ENCODE assay signal across 12 cellular contexts in the genomic region with DNA sequence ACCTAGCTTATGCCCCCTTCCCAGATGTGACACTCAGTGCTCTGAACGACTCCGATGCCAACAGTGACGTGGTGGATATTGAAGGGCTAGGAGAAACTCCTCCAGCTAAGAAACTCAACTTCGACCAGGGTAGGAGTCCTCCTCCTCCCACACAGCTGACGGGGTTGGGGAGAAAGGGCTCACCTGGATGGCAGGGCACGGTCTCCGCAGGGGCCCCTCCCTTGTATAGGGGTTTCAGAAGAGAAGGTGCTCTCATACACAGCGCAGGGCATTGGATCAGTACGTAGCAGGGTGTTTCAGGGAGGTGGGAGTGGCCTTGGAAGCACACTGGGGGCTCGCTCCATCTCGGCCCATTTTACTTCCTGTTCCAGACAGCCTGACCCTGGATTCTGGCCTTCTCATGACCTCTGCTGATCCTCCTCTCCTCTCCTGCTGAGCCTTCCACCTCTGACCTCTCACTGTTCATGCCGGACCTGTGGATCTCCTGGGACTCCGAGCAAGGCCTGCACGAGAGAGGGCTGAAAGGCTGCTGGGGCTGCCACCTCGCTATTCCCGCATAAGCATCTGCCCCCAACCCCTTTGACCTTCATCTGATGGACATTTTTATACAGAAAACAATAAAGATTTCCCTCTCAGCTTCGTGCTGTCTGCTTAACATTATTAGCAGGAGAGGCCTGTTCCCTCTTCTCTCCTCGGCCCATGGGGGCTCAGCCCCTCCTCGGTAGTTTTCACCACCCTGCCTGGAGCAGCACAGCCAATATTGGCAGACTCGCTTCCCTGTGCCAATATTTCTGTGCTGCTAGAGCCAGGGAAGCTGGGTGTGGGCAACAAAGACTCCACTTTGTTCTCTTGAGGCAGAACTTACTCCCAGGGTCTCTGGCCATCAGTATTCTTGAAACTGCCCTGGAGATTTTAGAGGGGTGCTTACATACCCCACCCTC. TPM values are rescaled to one million over a fixed set of nuclear protein-coding genes. Genes with fewer than 3 reads are reported as not detected.
DNase-seq lines count a peak whose midpoint lies in the region; ATAC-seq and TF ChIP-seq lines count a peak whose summit lies in the region.
"Had no signal": no experiment of that assay in that cellular context is flagged by ENCODE, and none has a peak within 500 bp of the region (broad histone marks: within the 10 kb centered on the region; RNA-seq: fewer than 3 reads in every experiment).

No MANE protein-coding gene starts in this region.

- H4K20me1 ChIP-seq in BLaER1: no peaks in the 10 kb centered on the region

- H3K9me3 ChIP-seq in BLaER1 (no peaks in the 10 kb centered on the region), Panc1 (ENCODE audit: control insufficient read depth, insufficient read depth, low read depth, low read length) (no peaks in the 10 kb centered on the region), parathyroid adenoma (ENCODE audit: control insufficient read depth, low read length) (no peaks in the 10 kb centered on the region)
- H3K9me3 ChIP-seq: SJSA1 had no signal

- H2AFZ ChIP-seq in parathyroid adenoma: no peak overlapping the region

- intact Hi-C loops in Panc1 (cut with micrococcal nuclease; ENCODE audit: unreplicated experiment) (no loop called here), dorsolateral prefrontal cortex (cut with DNase I) (no loop called here)

- H3K27ac ChIP-seq in BLaER1 (peak overlapping the region; percentile 65), Panc1 (ENCODE audit: low read length) (peak overlapping the region; percentile 23; the same call in 1 of the 2 replicates), dorsolateral prefrontal cortex (peak overlapping the region in 56 of 59 donors; percentile 7 to 100 (median 84)), parathyroid adenoma (peak overlapping the region; percentile 60)
- H3K27ac ChIP-seq: SJSA1 had no signal

- in situ Hi-C loops in Panc1 (cut with HindIII; ENCODE audit: low pct_unique_long_range_greater_than_20kb, low sequenced_read_pairs): no loop called here

- H3K4me2 ChIP-seq in BLaER1: peak overlapping the region; percentile 92
- H3K4me2 ChIP-seq in parathyroid adenoma (ENCODE audit: low read length): peak overlapping the region; percentile 98

- no peak for DNase-seq in Panc1 (ENCODE audit: low read depth, low spot score)
- no peak for DNase-seq in dorsolateral prefrontal cortex
- no peak for DNase-seq in NCI-H2227 treated with DMSO at 0.1 percent for 48 hours (lab: John Stamatoyannopoulos, UW)
- no peak for DNase-seq in RKO (ENCODE audit: low spot score)
- no peak for DNase-seq in kidney glomerular epithelial cell (lab: John Stamatoyannopoulos, UW)
- DNase-seq: Calu3, cortex of kidney had no signal

- CTCF ChIA-PET in Panc1 (lab: Charles Lee): no interaction called here

- POLR2A ChIA-PET in Panc1 (lab: Charles Lee): no interaction called here

- H3K4me3 ChIP-seq in BLaER1 (no peak overlapping the region), Panc1 (ENCODE audit: low read depth in 2 of 2, low read length in 2 of 2) (no peak overlapping the region), dorsolateral prefrontal cortex (peak overlapping the region in 15 of 59 donors; percentile 8 to 76 (median 66)), parathyroid adenoma (ENCODE audit: low read depth, low read length) (no peak overlapping the region)
- H3K4me3 ChIP-seq: SJSA1 had no signal

- H3K9ac ChIP-seq in BLaER1 (peak overlapping the region; percentile 15; the same call in 1 of the 2 replicates), parathyroid adenoma (no peak overlapping the region)

- ATAC-seq in Panc1: no peak
- ATAC-seq in activated CD4-positive, CD25-positive, alpha-beta regulatory T cell treated with anti-CD3 and anti-CD28 coated beads, Interleukin-2, amount 50 U/mL, for 24 hours: no peak

- no TSS peak for BruUV-seq in Panc1 (replicated peaks; lab: Mats Ljungman, UMichigan)

- H3K27me3 ChIP-seq in BLaER1 (peaks cover 11% of the 10 kb centered on the region), Panc1 (ENCODE audit: control insufficient read depth, insufficient read depth, low read length) (no peaks in the 10 kb centered on the region), dorsolateral prefrontal cortex (peaks cover 0 to 7% (median 1%) of the 10 kb centered on the region in 45 donors), parathyroid adenoma (ENCODE audit: control insufficient read depth, insufficient read depth, low read length) (no peaks in the 10 kb centered on the region)
- H3K27me3 ChIP-seq: SJSA1 had no signal

- TF ChIP-seq CTCF in Panc1 (IDR thresholded peaks at IDR 0.05): no peak
- TF ChIP-seq CTCF in dorsolateral prefrontal cortex (IDR thresholded peaks at IDR 0.05 in 54 of 56, conservative IDR thresholded peaks at IDR 0.05 in 2 of 56; ENCODE audit: low read depth in 1 of 56, partially characterized antibody in 56 of 56): no peak
- TF ChIP-seq CTCF in parathyroid adenoma (IDR thresholded peaks at IDR 0.05): no peak

- H3K36me3 ChIP-seq in BLaER1: 0 out of 2 replicates have a peak, but pooled peaks cover 8% of the 10 kb centered on the region
- peaks cover 11% of the 10 kb centered on the region; the same call in 1 of the 2 replicates for H3K36me3 ChIP-seq in Panc1 (ENCODE audit: control insufficient read depth, insufficient read depth, low read length)
- H3K36me3 ChIP-seq in parathyroid adenoma (ENCODE audit: control insufficient read depth, insufficient read depth, low read length): no peaks in the 10 kb centered on the region

- peaks cover 1% of the 10 kb centered on the region for H3K79me2 ChIP-seq in parathyroid adenoma

- peaks cover 73% of the 10 kb centered on the region for H3K4me1 ChIP-seq in BLaER1
- peaks cover 29% of the 10 kb centered on the region for H3K4me1 ChIP-seq in Panc1 (ENCODE audit: control insufficient read depth, insufficient read depth, low read length)
- peaks cover 11% of the 10 kb centered on the region for H3K4me1 ChIP-seq in parathyroid adenoma

RNA-seq across cellular contexts. Expression of gene RNASEK, which starts 4.7 kb away (rescaled TPM):
- total RNA-seq in Panc1 (2021; ENCODE audit: unreplicated experiment) (196 TPM), dorsolateral prefrontal cortex (100 to 1,000 TPM; 128 to 301 (median 209) TPM)
- polyA plus RNA-seq in Panc1 (2012; ENCODE audit: insufficient read length): 255 TPM

RNA-seq across cellular contexts. Expression of gene BCL6B, which starts 5.7 kb away (rescaled TPM):
- total RNA-seq in Panc1 (2021; ENCODE audit: unreplicated experiment): 0.18 TPM
- polyA plus RNA-seq in Panc1 (2012; ENCODE audit: insufficient read length): 0.18 TPM
- total RNA-seq in dorsolateral prefrontal cortex: 10 to 100 TPM in 7 of 120 experiments, 1 to 10 TPM in 108, under 1 TPM in 5; 0.39 to 16.5 (median 3.9) TPM
- total RNA-seq: Calu3, myocyte, SJSA1 had no signal

RNA-seq across cellular contexts. Expression of gene SLC16A13, which starts 18.7 kb away (rescaled TPM):
- total RNA-seq in Panc1 (2021; ENCODE audit: unreplicated experiment): 13.1 TPM
- polyA plus RNA-seq in Panc1 (2012; ENCODE audit: insufficient read length): 10.7 TPM
- 1 to 10 TPM in 108 of 120 experiments, under 1 TPM in 12; 0.55 to 4.2 (median 1.7) TPM for total RNA-seq in dorsolateral prefrontal cortex
- total RNA-seq: SJSA1 had no signal

RNA-seq across cellular contexts. Expression of gene ALOX12, which starts 21.3 kb away (rescaled TPM):
- total RNA-seq in Panc1 (2021; ENCODE audit: unreplicated experiment) (not detected), dorsolateral prefrontal cortex (1 to 10 TPM in 2 of 120 experiments, under 1 TPM in 27, not detected in 91; 0.18 to 1.8 (median 0.47) TPM)
- polyA plus RNA-seq in Panc1 (2012; ENCODE audit: insufficient read length): 1.4 TPM
- total RNA-seq: Calu3, myocyte, SJSA1 had no signal

RNA-seq across cellular contexts. Expression of gene SLC16A11, which starts 26.7 kb away (rescaled TPM):
- not detected for total RNA-seq in Panc1 (2021; ENCODE audit: unreplicated experiment)
- 0.62 TPM for polyA plus RNA-seq in Panc1 (2012; ENCODE audit: insufficient read length)
- 1 to 10 TPM in 116 of 120 experiments, under 1 TPM in 4; 0.57 to 6.4 (median 2.4) TPM for total RNA-seq in dorsolateral prefrontal cortex
- total RNA-seq: Calu3, SJSA1 had no signal

Comparison
In these comparisons a context has a peak if more than half of its experiments do, and no peak if none do; other contexts are left out.
1. H3K27ac ChIP-seq: peak in every context shown above with its lines; median percentile 84 in dorsolateral prefrontal cortex; 65 in BLaER1; 60 in parathyroid adenoma; 23 in Panc1.